Comparison of ENCODE assay signal across 26 cellular contexts in genomic region chr6:168866534-168866933, GRCh38.
DNase-seq lines count a peak whose midpoint lies in the region; ATAC-seq and TF ChIP-seq lines count a peak whose summit lies in the region.
"Had no signal": no experiment of that assay in that cellular context is flagged by ENCODE, and none has a peak within 500 bp of the region (broad histone marks: within the 10 kb centered on the region; RNA-seq: fewer than 3 reads in every experiment).

No MANE protein-coding gene starts in this region.

- intact Hi-C loops in OCI-LY7 (cut with micrococcal nuclease; ENCODE audit: unreplicated experiment) (no loop called here), esophagus squamous epithelium (cut with DNase I) (no loop called here)

- no peaks in the 10 kb centered on the region for H3K4me1 ChIP-seq in foreskin keratinocyte
- H3K4me1 ChIP-seq in upper lobe of left lung, result no peaks in the 10 kb centered on the region
- H3K4me1 ChIP-seq in OCI-LY7 (ENCODE audit: insufficient read depth, low read length, poor library complexity, severe bottlenecking), result no peaks in the 10 kb centered on the region
- no peaks in the 10 kb centered on the region for H3K4me1 ChIP-seq in esophagus squamous epithelium
- H3K4me1 ChIP-seq: Caco-2, HAP-1 had no signal

- TF ChIP-seq POLR2A in upper lobe of left lung (IDR thresholded peaks at IDR 0.05) (no peak), esophagus squamous epithelium (IDR thresholded peaks at IDR 0.05) (no peak)

- H3K4me3 ChIP-seq in upper lobe of left lung (no peak overlapping the region), OCI-LY7 (ENCODE audit: low read depth, low read length, poor library complexity, severe bottlenecking) (no peak overlapping the region), esophagus squamous epithelium (no peak overlapping the region)
- H3K4me3 ChIP-seq: BLaER1 treated with 17β-estradiol and CSF1 and Interleukin-3, amounts not matched to agents 10 nM and 100 nM; GM12878; HAP-1 had no signal

- no peaks in the 10 kb centered on the region for H4K20me1 ChIP-seq in OCI-LY7 (ENCODE audit: insufficient read depth, low read length)
- H4K20me1 ChIP-seq: BLaER1 treated with 17β-estradiol and CSF1 and Interleukin-3, amounts not matched to agents 10 nM and 100 nM had no signal

- 64 to 80% methylated on average over 1 to 5 of the region's 5 CpGs for WGBS in upper lobe of left lung, 2 donors
- no CpG with 5 or more reads among the region's 5 CpGs for WGBS in esophagus squamous epithelium, 2 donors

- H2AFZ ChIP-seq in OCI-LY7 (ENCODE audit: low read length), result no peak overlapping the region

- H3K4me2 ChIP-seq in OCI-LY7 (ENCODE audit: low read length), result no peak overlapping the region
- H3K4me2 ChIP-seq: KMS-11 had no signal

- CTCF ChIA-PET in OCI-LY7 (lab: Charles Lee; ENCODE audit: unreplicated experiment), result no interaction called here

- ATAC-seq in activated CD4-positive, CD25-positive, alpha-beta regulatory T cell treated with anti-CD3 and anti-CD28 coated beads, Interleukin-2, amount 50 U/mL, for 24 hours, result peak; percentile 10 to 13
- ATAC-seq in foreskin keratinocyte, result peak; percentile 23
- ATAC-seq in omental fat pad (ENCODE audit: low FRiP score), result peak; percentile 46
- peak; percentile 6 to 72 for ATAC-seq in upper lobe of left lung (ENCODE audit: low FRiP score in 2 of 2)
- ATAC-seq in HG02938 (IDR thresholded peaks at IDR 0.05; ENCODE audit: unreplicated experiment), result no peak
- ATAC-seq: GM12878, Right ventricle myocardium inferior had no signal

- no peaks in the 10 kb centered on the region for H3K36me3 ChIP-seq in upper lobe of left lung
- H3K36me3 ChIP-seq in OCI-LY7 (ENCODE audit: insufficient read depth, low read length), result no peaks in the 10 kb centered on the region
- no peaks in the 10 kb centered on the region for H3K36me3 ChIP-seq in esophagus squamous epithelium
- H3K36me3 ChIP-seq: BLaER1 treated with 17β-estradiol and CSF1 and Interleukin-3, amounts not matched to agents 10 nM and 100 nM; HAP-1 had no signal

- H3K79me2 ChIP-seq in OCI-LY7 (ENCODE audit: insufficient read depth, low read depth, low read length), result no peaks in the 10 kb centered on the region

- BruUV-seq in OCI-LY7 (replicated peaks; lab: Mats Ljungman, UMichigan), result no TSS peak

- POLR2A ChIA-PET in OCI-LY7 (lab: Charles Lee), result interaction anchor here (0.7 to 1.2 kb wide), 2 partner anchors 15 to 193 kb away, joined by 3 read pairs; no protein-coding TSS in a partner anchor

- H3K9me3 ChIP-seq in upper lobe of left lung (no peaks in the 10 kb centered on the region), OCI-LY7 (ENCODE audit: low read length) (no peaks in the 10 kb centered on the region), esophagus squamous epithelium (no peaks in the 10 kb centered on the region)
- H3K9me3 ChIP-seq: BLaER1 treated with 17β-estradiol and CSF1 and Interleukin-3, amounts not matched to agents 10 nM and 100 nM; Caco-2; HAP-1 had no signal

- H3K27me3 ChIP-seq in foreskin keratinocyte, result no peaks in the 10 kb centered on the region
- no peaks in the 10 kb centered on the region for H3K27me3 ChIP-seq in upper lobe of left lung
- peaks cover 0 to 2% (median 0%) of the 10 kb centered on the region in 4 donors for H3K27me3 ChIP-seq in esophagus squamous epithelium
- H3K27me3 ChIP-seq: BLaER1 treated with 17β-estradiol and CSF1 and Interleukin-3, amounts not matched to agents 10 nM and 100 nM had no signal

- H3K9me2 ChIP-seq in OCI-LY7 (ENCODE audit: insufficient read depth, low read length), result no peaks in the 10 kb centered on the region

- no peak overlapping the region for H3K27ac ChIP-seq in foreskin keratinocyte
- H3K27ac ChIP-seq in upper lobe of left lung, result no peak overlapping the region
- no peak overlapping the region for H3K27ac ChIP-seq in OCI-LY7 (ENCODE audit: low read depth, low read length, poor library complexity, severe bottlenecking)
- no peak overlapping the region for H3K27ac ChIP-seq in esophagus squamous epithelium
- H3K27ac ChIP-seq: 22Rv1; BLaER1 treated with 17β-estradiol and CSF1 and Interleukin-3, amounts not matched to agents 10 nM and 100 nM; KMS-11 had no signal

- no peak for TF ChIP-seq CTCF in foreskin keratinocyte (conservative IDR thresholded peaks at IDR 0.05)
- no peak for TF ChIP-seq CTCF in omental fat pad (IDR thresholded peaks at IDR 0.05)
- no peak for TF ChIP-seq CTCF in upper lobe of left lung (IDR thresholded peaks at IDR 0.05)
- TF ChIP-seq CTCF in OCI-LY7 (conservative IDR thresholded peaks at IDR 0.05; ENCODE audit: low read length), result no peak
- TF ChIP-seq CTCF in esophagus squamous epithelium (IDR thresholded peaks at IDR 0.05), result no peak

- DNase-seq in activated CD4-positive, CD25-positive, alpha-beta regulatory T cell (lab: John Stamatoyannopoulos, UW), result no peak
- no peak for DNase-seq in foreskin keratinocyte
- DNase-seq in omental fat pad (ENCODE audit: low spot score), result no peak
- DNase-seq in upper lobe of left lung, result no peak
- DNase-seq in OCI-LY7 (ENCODE audit: low spot score), result no peak
- no peak for DNase-seq in esophagus squamous epithelium (lab: John Stamatoyannopoulos, UW)
- DNase-seq: ACHN; Caco-2; CD4-positive, alpha-beta memory T cell; DMS 273 treated with DMSO at 0.1 percent for 48 hours; DMS79 treated with DMSO at 0.1 percent for 48 hours; NCI-H1092 treated with DMSO at 0.1 percent for 48 hours; NCI-H1436 treated with DMSO at 0.1 percent for 48 hours; NCI-H2029 treated with DMSO at 0.1 percent for 48 hours; NCI-H226; NCI-H524; NCI-H774; NK-92 treated with Interleukin-12 subunit alpha and Interleukin-12 subunit beta, amount 100 ng/mL, for 24 hours had no signal

- no peak for TF ChIP-seq EP300 in upper lobe of left lung (IDR thresholded peaks at IDR 0.05)
